Comparison of ENCODE assay signal across 8 cellular contexts in the genomic region with DNA sequence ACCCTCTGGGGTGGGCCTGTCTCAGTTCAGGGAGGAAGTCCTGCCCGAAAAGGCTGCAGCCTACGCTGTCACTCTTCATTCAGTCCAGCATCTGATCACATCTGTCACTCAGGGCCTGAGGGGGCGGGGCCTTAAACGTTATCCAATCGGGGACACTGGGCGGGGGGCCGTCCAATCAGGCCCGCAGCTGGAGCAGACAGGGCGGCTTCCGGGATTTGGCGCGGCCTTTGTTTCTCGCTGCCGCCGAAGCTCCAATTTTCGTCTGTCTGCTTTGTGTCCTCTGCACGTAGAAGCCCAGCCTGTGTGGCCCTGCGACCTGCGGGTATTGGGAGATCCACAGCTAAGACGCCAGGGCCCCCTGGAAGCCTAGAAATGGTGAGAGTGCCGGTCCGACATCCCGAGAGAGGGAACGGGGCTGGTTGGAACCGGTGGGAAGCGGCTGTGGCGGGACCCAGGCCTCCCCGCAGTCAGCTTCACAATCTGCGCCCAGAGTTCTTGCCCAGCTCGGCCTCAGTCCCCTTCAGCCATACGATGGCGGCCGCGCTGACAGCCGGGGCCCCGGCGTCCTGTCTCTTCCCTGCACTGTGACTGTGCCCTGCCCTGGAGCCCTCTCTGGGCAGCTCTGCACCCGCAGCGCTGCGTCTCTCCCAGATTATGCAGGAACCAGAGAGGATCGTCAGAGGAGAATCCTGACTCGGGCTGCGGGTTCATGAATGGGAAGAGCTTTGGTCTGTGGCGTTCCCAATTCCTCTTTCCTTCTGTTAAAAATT. TPM values are rescaled to one million over a fixed set of nuclear protein-coding genes. Genes with fewer than 3 reads are reported as not detected.
DNase-seq lines count a peak whose midpoint lies in the region; ATAC-seq and TF ChIP-seq lines count a peak whose summit lies in the region.

A gene (plus strand): TSS at position 224 of the 770 bp plus-strand sequence. CDS start 149 bp downstream, at position 373.

- no peak within 1 kb of the TSS for H3K27ac ChIP-seq in RWPE2 (ENCODE audit: poor library complexity, severe bottlenecking)
- H3K27ac ChIP-seq in aorta (ENCODE audit: low read depth in 1 of 2, low read length in 2 of 2): no peak within 1 kb of the TSS

- ATAC-seq in GM18873 (IDR thresholded peaks at IDR 0.05; ENCODE audit: low FRiP score, unreplicated experiment): peak; percentile 92
- peak; percentile 94 for ATAC-seq in HG03520 (IDR thresholded peaks at IDR 0.05; ENCODE audit: unreplicated experiment)
- peak; percentile 67 for ATAC-seq in RWPE2 (ENCODE audit: low read depth)
- ATAC-seq in aorta (ENCODE audit: low FRiP score): peak; percentile 84

- no peak for TF ChIP-seq CTCF in RWPE2 (IDR thresholded peaks at IDR 0.05; ENCODE audit: poor library complexity, severe bottlenecking)

- H3K4me3 ChIP-seq in RWPE2 (ENCODE audit: severe bottlenecking) (peak within 1 kb of the TSS; percentile 32), aorta (ENCODE audit: low read length in 2 of 2) (peak within 1 kb of the TSS in 1 of 2 donors; percentile 30)

- H3K27me3 ChIP-seq in RWPE2 (ENCODE audit: insufficient read depth, poor library complexity, severe bottlenecking) (no peaks in the 10 kb centered on the region), aorta (ENCODE audit: control insufficient read depth in 1 of 2, insufficient read depth in 2 of 2, low read length in 1 of 2) (no peaks in the 10 kb centered on the region)

- H3K9me3 ChIP-seq in RWPE2 (ENCODE audit: severe bottlenecking): no peaks in the 10 kb centered on the region
- no peaks in the 10 kb centered on the region for H3K9me3 ChIP-seq in aorta (ENCODE audit: control insufficient read depth, low read length)

- DNase-seq in RWPE2 (ENCODE audit: low spot score) (peak; percentile 39), amniotic epithelial cell (ENCODE audit: low read depth) (peak; percentile 80), hepatic stellate cell (ENCODE audit: low spot score) (peak; percentile 3), pulmonary artery endothelial cell (ENCODE audit: low read depth, low spot score) (peak; percentile 2), aorta (peak in 1 of 2 donors; percentile 84), DMS79 treated with DMSO at 0.1 percent for 48 hours (lab: John Stamatoyannopoulos, UW) (no peak)

- WGBS in aorta, 2 donors: 1% methylated on average over 44 of the region's 44 CpGs

- H3K4me1 ChIP-seq in RWPE2 (ENCODE audit: insufficient read depth, poor library complexity, severe bottlenecking) (no peaks in the 10 kb centered on the region), aorta (ENCODE audit: control insufficient read depth in 1 of 2, insufficient read depth in 2 of 2, low read length in 2 of 2) (no peaks in the 10 kb centered on the region)

- H3K36me3 ChIP-seq in RWPE2 (ENCODE audit: low read depth) (no peaks in the 10 kb centered on the region), aorta (ENCODE audit: control insufficient read depth in 1 of 2, insufficient read depth in 2 of 2, low read length in 1 of 2) (no peaks in the 10 kb centered on the region)

- intact Hi-C loops in aorta (cut with DNase I): no loop called here

RNA-seq across cellular contexts. Expression of the gene that starts here (rescaled TPM):
- total RNA-seq in pulmonary artery endothelial cell (1.5 and 1.9 TPM in 2 replicates), aorta (under 1 TPM; 0.84 to 0.91 TPM)
- polyA plus RNA-seq in aorta: not detected

Comparison
In these comparisons a context has a peak if more than half of its experiments do, and no peak if none do; other contexts are left out.
1. Peak in ATAC-seq in aorta; RNA of the gene not detected or under 1 TPM.